In genomic region chr10:58189269-58189668, GRCh38 we compare ENCODE assay signal across 13 cellular contexts.
DNase-seq lines count a peak whose midpoint lies in the region; ATAC-seq, FAIRE-seq and TF ChIP-seq lines count a peak whose summit lies in the region.
"Had no signal": no experiment of that assay in that cellular context is flagged by ENCODE, and none has a peak within 500 bp of the region (broad histone marks: within the 10 kb centered on the region; RNA-seq: fewer than 3 reads in every experiment).

No MANE protein-coding gene starts in this region.

- CTCF ChIA-PET in AG04450 (lab: Charles Lee) = interaction anchor here (1.0 to 2.8 kb wide), 5 partner anchors 11 to 110 kb away, joined by 3 to 13 read pairs (median 6); no protein-coding TSS in a partner anchor

- POLR2A ChIA-PET in AG04450 (lab: Yijun Ruan, JAX) = interaction anchor here (1.0 kb wide), 1 partner anchor 79 kb away, joined by 3 read pairs; the partner anchor contains the start of gene CISD1

- TF ChIP-seq CTCF in AG04450 (IDR thresholded peaks at IDR 0.05; ENCODE audit: low read depth, low read length) = no peak

- no peak overlapping the region for H3K27ac ChIP-seq in AG04450 (ENCODE audit: low read depth, low read length)
- H3K27ac ChIP-seq: heart right ventricle, PC-9 had no signal

- H3K27me3 ChIP-seq in AG04450 (ENCODE audit: control insufficient read depth, insufficient read depth, low read length) = no peaks in the 10 kb centered on the region

- ATAC-seq in GM18502 (IDR thresholded peaks at IDR 0.05; ENCODE audit: poor library complexity, unreplicated experiment) = no peak
- ATAC-seq in GM21515 (IDR thresholded peaks at IDR 0.05; ENCODE audit: unreplicated experiment) = no peak
- ATAC-seq in GM19467 (IDR thresholded peaks at IDR 0.05; ENCODE audit: unreplicated experiment) = no peak
- ATAC-seq: activated T-cell treated with anti-CD3 and anti-CD28 coated beads, Interleukin-2, amount 50 U/mL, for 4 hours had no signal

- no peaks in the 10 kb centered on the region for H3K9me3 ChIP-seq in AG04450 (ENCODE audit: control insufficient read depth, insufficient read depth, low read length)
- H3K9me3 ChIP-seq: heart right ventricle had no signal

- H3K4me3 ChIP-seq in AG04450 (ENCODE audit: low read depth, low read length) = no peak overlapping the region
- H3K4me3 ChIP-seq: heart right ventricle, PC-9 had no signal

- no peak for TF ChIP-seq POLR2A in H54 (IDR thresholded peaks at IDR 0.05; ENCODE audit: low read depth, low read length)

- peak; percentile 37 for DNase-seq in AG04450 (ENCODE audit: low read depth, low spot score)
- DNase-seq in H54 (ENCODE audit: insufficient read length, low spot score) = no peak
- DNase-seq in astrocyte of the hippocampus (ENCODE audit: low read depth, low spot score) = peak; percentile 38
- peak; percentile 71 for DNase-seq in left kidney (ENCODE audit: low read depth, low spot score)
- DNase-seq in activated CD8-positive, alpha-beta memory T cell treated with anti-CD3 and anti-CD28 coated beads for 24 hours = no peak
- DNase-seq: activated T-cell treated with anti-CD3 and anti-CD28 coated beads, Interleukin-2, amount 50 U/mL, for 4 hours; heart right ventricle; NCI-H146 had no signal

- peak; percentile 76 for FAIRE-seq in H54 (lab: Jason Lieb, UNC)
- FAIRE-seq: colon had no signal

Comparison
In these comparisons a context has a peak if more than half of its experiments do, and no peak if none do; other contexts are left out.
1. DNase-seq: peak in AG04450 (single experiment), astrocyte of the hippocampus (single experiment) and left kidney (single experiment); none in H54 (single experiment) and activated CD8-positive, alpha-beta memory T cell treated with anti-CD3 and anti-CD28 coated beads for 24 hours (single experiment).